In genomic region chr22:42646569-42647525, GRCh38 we compare ENCODE assay signal across 8 cellular contexts. TPM values are rescaled to one million over a fixed set of nuclear protein-coding genes. Genes with fewer than 3 reads are reported as not detected.
DNase-seq lines count a peak whose midpoint lies in the region; ATAC-seq, FAIRE-seq and TF ChIP-seq lines count a peak whose summit lies in the region.
"Had no signal": no experiment of that assay in that cellular context is flagged by ENCODE, and none has a peak within 500 bp of the region (broad histone marks: within the 10 kb centered on the region; RNA-seq: fewer than 3 reads in every experiment).

No MANE protein-coding gene starts in this region.

- peaks cover 3% of the 10 kb centered on the region; the same call in 1 of the 3 replicates for H3K36me3 ChIP-seq in K562 (ENCODE audit: control insufficient read depth, insufficient read depth, low read length)

- POLR2A ChIA-PET in K562 (lab: Yijun Ruan, JAX), result interaction anchor here (0.7 to 2.2 kb wide), 4 partner anchors 10 to 32 kb away, joined by 3 to 13 read pairs (median 3); partner anchors contain the start of gene POLDIP3

- H3K36me3 Mint-ChIP-seq in IgD-negative memory B cell, result peaks cover 3% of the 10 kb centered on the region

- TF ChIP-seq RAD21 in K562 (CRISPR knock-in tag; conservative IDR thresholded peaks at IDR 0.05 in 1 of 2, IDR thresholded peaks at IDR 0.05 in 1 of 2), result no peak

- H3K4me3 Mint-ChIP-seq in IgD-negative memory B cell, result peak overlapping the region; percentile 39 to 99 (median 64)

- no peak for TF ChIP-seq CTCF in K562 (IDR thresholded peaks at IDR 0.05 in 2 of 3, conservative IDR thresholded peaks at IDR 0.05 in 1 of 3; ENCODE audit: insufficient read depth in 2 of 3, low read depth in 1 of 3, low read length in 3 of 3)

- no peaks in the 10 kb centered on the region for H3K9me3 Mint-ChIP-seq in IgD-negative memory B cell

- H4K20me1 ChIP-seq in K562 (replicated peaks; ENCODE audit: control insufficient read depth, insufficient read depth, low read length), result peaks cover 16% of the 10 kb centered on the region

- peak; percentile 39 for TF ChIP-seq EP300 in K562 (IDR thresholded peaks at IDR 0.05; ENCODE audit: low read length)

- H3K9ac ChIP-seq in K562 (ENCODE audit: insufficient read depth in 1 of 2, low read depth in 2 of 2, low read length in 2 of 2), result peak overlapping the region; percentile 44 to 81

- H3K4me2 ChIP-seq in K562 (ENCODE audit: insufficient read depth, low read length), result peak overlapping the region; percentile 62

- peak overlapping the region; percentile 49; the same call in 2 of the 3 replicates for H3K27ac ChIP-seq in K562 (ENCODE audit: extremely low read depth, low read depth, low read length)
- H3K27ac ChIP-seq in substantia nigra (ENCODE audit: low read depth, low read length, poor library complexity, severe bottlenecking), result peak overlapping the region; percentile 79

- peak overlapping the region in 2 of 3 donors; percentile 42 to 88 for H3K27ac Mint-ChIP-seq in IgD-negative memory B cell

- no peaks in the 10 kb centered on the region for H3K9me3 ChIP-seq in K562 (replicated peaks; ENCODE audit: control insufficient read depth, insufficient read depth, low read depth, low read length)

- peaks cover 24 to 32% (median 28%) of the 10 kb centered on the region in 3 donors for H3K4me1 Mint-ChIP-seq in IgD-negative memory B cell

- BruUV-seq in K562 (replicated peaks; lab: Mats Ljungman, UMichigan), result no TSS peak

- no peak for TF ChIP-seq POLR2A in K562 (conservative IDR thresholded peaks at IDR 0.05)

- H3K4me1 ChIP-seq in K562 (replicated peaks in 1 of 2; ENCODE audit: control insufficient read depth in 2 of 2, insufficient read depth in 2 of 2, low read length in 2 of 2), result peaks cover 56 to 67% of the 10 kb centered on the region in 2 experiments

- DNase-seq in K562 (ENCODE audit: extremely low read depth in 1 of 4, low spot score in 3 of 4) (peak; percentile 68 to 80 (median 74)), left colon (peak; percentile 57 to 73), substantia nigra (lab: John Stamatoyannopoulos, UW) (peak in 2 of 49 donors; percentile 42 to 69)
- DNase-seq: NCI-H82 had no signal

- H3K27me3 Mint-ChIP-seq in IgD-negative memory B cell, result no peaks in the 10 kb centered on the region

- intact Hi-C loops in K562 (cut with micrococcal nuclease), result no loop called here
- intact Hi-C loops in left colon (cut with DNase I, micrococcal nuclease), result no loop called here

- CTCF ChIA-PET in K562 (lab: Yijun Ruan, JAX; ENCODE audit: low intra/inter-chr PET ratio), result no interaction called here

- FAIRE-seq in K562 (lab: Jason Lieb, UNC), result peak; percentile 89

- no peak overlapping the region for H3K4me3 ChIP-seq in K562

- in situ Hi-C loops in K562 (cut with MboI), result no loop called here

- H2AFZ ChIP-seq in K562 (ENCODE audit: low read depth, low read length), result no peak overlapping the region

- peak; percentile 68 for ATAC-seq in K562
- peak; percentile 15 for ATAC-seq in left colon
- ATAC-seq in GM21786 (IDR thresholded peaks at IDR 0.05; ENCODE audit: unreplicated experiment), result no peak
- no peak for ATAC-seq in HG02981 (IDR thresholded peaks at IDR 0.05; ENCODE audit: unreplicated experiment)
- no peak for ATAC-seq in HG02798 (IDR thresholded peaks at IDR 0.05; ENCODE audit: poor library complexity, unreplicated experiment)

- WGBS in K562 (ENCODE audit: insufficient coverage, low coverage, missing lambda C conversion rate), result 26% methylated on average over 9 of the region's 16 CpGs

- H3K27me3 ChIP-seq in K562 (ENCODE audit: control insufficient read depth in 2 of 2, insufficient read depth in 2 of 2, low read length in 2 of 2), result no peaks in the 10 kb centered on the region; a peak in 1 of 5 replicates

- peaks cover 66% of the 10 kb centered on the region for H3K79me2 ChIP-seq in K562 (ENCODE audit: control insufficient read depth, insufficient read depth, low read length)

- H3K9me1 ChIP-seq in K562 (ENCODE audit: control insufficient read depth, insufficient read depth, low read length), result peaks cover 2% of the 10 kb centered on the region

TF ChIP-seq in K562, 482 proteins besides CTCF, POLR2A, EP300 and RAD21 (continues in another document):
- TF ChIP-seq PYGO2 (tag; IDR thresholded peaks at IDR 0.05), result no peak
- no peak for TF ChIP-seq CEBPG (CRISPR knock-in tag; IDR thresholded peaks at IDR 0.05)
- no peak for TF ChIP-seq CEBPG (tag; conservative IDR thresholded peaks at IDR 0.05 in 1 of 2, IDR thresholded peaks at IDR 0.05 in 1 of 2)
- TF ChIP-seq RFX7 (CRISPR knock-in tag; IDR thresholded peaks at IDR 0.05), result no peak
- TF ChIP-seq SIN3A (IDR thresholded peaks at IDR 0.05; ENCODE audit: borderline replicate concordance in 2 of 2, control insufficient read depth in 1 of 2, low read depth in 2 of 2, low read length in 2 of 2), result no peak
- no peak for TF ChIP-seq ZNF668 (CRISPR knock-in tag; IDR thresholded peaks at IDR 0.05)
- TF ChIP-seq MYNN (IDR thresholded peaks at IDR 0.05), result 0 out of 2 replicates have a peak, but pooled peaks have one; percentile 56
- no peak for TF ChIP-seq MYNN (CRISPR knock-in tag; IDR thresholded peaks at IDR 0.05)
- TF ChIP-seq HMGN3 (IDR thresholded peaks at IDR 0.05; ENCODE audit: borderline replicate concordance, extremely low read depth, insufficient read length, low read depth, low read length), result no peak
- no peak for TF ChIP-seq MAFK (IDR thresholded peaks at IDR 0.05; ENCODE audit: low read length)

RNA-seq across cellular contexts. Expression of gene CYB5R3, which starts 2.3 kb away (rescaled TPM):
- 138 TPM for polyA plus RNA-seq in IgD-negative memory B cell
- 13.9 and 37.9 TPM in 2 replicates for total RNA-seq in K562 (2011; cell fraction: chromatin; rRNA removed; ENCODE audit: low replicate concordance)
- total RNA-seq in K562 (2011; cell fraction: nucleolus; rRNA removed), result 38.5 and 38.7 TPM in 2 replicates
- total RNA-seq in K562 (2011; cell fraction: nucleoplasm; rRNA removed), result 25.3 and 37.0 TPM in 2 replicates
- 28.7 and 43.2 TPM in 2 replicates for total RNA-seq in K562 (2014; rRNA removed)
- 10.9 and 13.5 TPM in 2 replicates for total RNA-seq in K562 (2014; rRNA removed; fragmentation: Illumina TruSeq; extraction: Trizol)
- total RNA-seq in K562 (2015; rRNA removed; fragmentation: Illumina TruSeq; extraction: Trizol), result 20.0 and 21.0 TPM in 2 replicates
- 66.7 and 66.8 TPM in 2 replicates for total RNA-seq in K562 (2021)
- 23.4 and 60.3 TPM in 2 replicates for polyA plus RNA-seq in K562 (2011; rRNA removed)
- 41.8 and 76.5 TPM in 2 replicates for polyA plus RNA-seq in K562 (2011; cell fraction: cytosol; rRNA removed)
- 21.3 and 28.1 TPM in 2 replicates for polyA plus RNA-seq in K562 (2011; cell fraction: nucleus; rRNA removed)
- 46.5 and 68.5 TPM in 2 replicates for polyA plus RNA-seq in K562 (2012)
- 59.2 and 83.9 TPM in 2 replicates for polyA plus RNA-seq in K562 (2014; fragmentation: Illumina TruSeq; extraction: Trizol)
- 1 to 10 TPM; 1.4 to 3.9 TPM for polyA plus RNA-seq in K562 (2014; fragmentation: Nextera tagmentation; extraction: Ambion mirVana)
- polyA plus RNA-seq in K562 (2014; rRNA removed), result 37.6 and 45.0 TPM in 2 replicates
- polyA minus RNA-seq in K562 (2011; rRNA and poly(A)+ RNA removed), result 21.7 and 21.8 TPM in 2 replicates
- polyA minus RNA-seq in K562 (2011; cell fraction: cytosol; rRNA and poly(A)+ RNA removed), result 30.6 and 64.6 TPM in 2 replicates
- polyA minus RNA-seq in K562 (2011; cell fraction: nucleus; rRNA and poly(A)+ RNA removed), result 7.7 and 11.7 TPM in 2 replicates
- 100 to 1,000 TPM; 157 to 192 TPM for total RNA-seq in left colon

RNA-seq across cellular contexts. Expression of gene ATP5MGL, which starts 6.4 kb away (rescaled TPM):
- polyA plus RNA-seq in IgD-negative memory B cell (0.51 TPM), K562 (2011; rRNA removed) (0.17 TPM in 1 of 2 replicates, not detected in the other), K562 (2014; fragmentation: Illumina TruSeq; extraction: Trizol) (not detected in 2 replicates), K562 (2014; fragmentation: Nextera tagmentation; extraction: Ambion mirVana) (under 1 TPM; 0.13 to 0.34 TPM), K562 (2014; rRNA removed) (0.09 TPM in 1 of 2 replicates, not detected in the other)
- total RNA-seq in K562 (2011; cell fraction: chromatin; rRNA removed; ENCODE audit: low replicate concordance), result 8.4 and 14.5 TPM in 2 replicates
- 6.3 and 6.8 TPM in 2 replicates for total RNA-seq in K562 (2011; cell fraction: nucleolus; rRNA removed)
- total RNA-seq in K562 (2011; cell fraction: nucleoplasm; rRNA removed), result 8.3 and 17.9 TPM in 2 replicates
- total RNA-seq in K562 (2014; rRNA removed) (not detected in 2 replicates), K562 (2014; rRNA removed; fragmentation: Illumina TruSeq; extraction: Trizol) (0.25 and 0.41 TPM in 2 replicates), K562 (2015; rRNA removed; fragmentation: Illumina TruSeq; extraction: Trizol) (0.25 and 0.38 TPM in 2 replicates), K562 (2021) (0.31 and 0.35 TPM in 2 replicates), left colon (under 1 TPM; 0.34 to 0.89 TPM)
- polyA plus RNA-seq in K562 (2011; cell fraction: cytosol; rRNA removed), result 0.12 TPM in 1 of 2 replicates, not detected in the other
- 0.36 and 0.37 TPM in 2 replicates for polyA plus RNA-seq in K562 (2011; cell fraction: nucleus; rRNA removed)
- not detected in 2 replicates for polyA plus RNA-seq in K562 (2012)
- polyA minus RNA-seq in K562 (2011; rRNA and poly(A)+ RNA removed), result 0.74 and 1.0 TPM in 2 replicates
- not detected in 2 replicates for polyA minus RNA-seq in K562 (2011; cell fraction: cytosol; rRNA and poly(A)+ RNA removed)
- polyA minus RNA-seq in K562 (2011; cell fraction: nucleus; rRNA and poly(A)+ RNA removed), result 0.44 and 0.67 TPM in 2 replicates

RNA-seq across cellular contexts. Expression of gene POLDIP3, which starts 32.2 kb away (rescaled TPM):
- polyA plus RNA-seq in IgD-negative memory B cell (78.2 TPM), K562 (2011; rRNA removed) (44.4 and 53.8 TPM in 2 replicates), K562 (2014; fragmentation: Illumina TruSeq; extraction: Trizol) (47.7 and 53.0 TPM in 2 replicates), K562 (2014; fragmentation: Nextera tagmentation; extraction: Ambion mirVana) (10 to 100 TPM; 14.3 to 22.3 TPM), K562 (2014; rRNA removed) (39.8 and 45.4 TPM in 2 replicates)
- total RNA-seq in K562 (2011; cell fraction: chromatin; rRNA removed; ENCODE audit: low replicate concordance), result 48.1 and 83.3 TPM in 2 replicates
- total RNA-seq in K562 (2011; cell fraction: nucleolus; rRNA removed), result 38.3 and 41.5 TPM in 2 replicates
- total RNA-seq in K562 (2011; cell fraction: nucleoplasm; rRNA removed), result 41.4 and 45.6 TPM in 2 replicates
- total RNA-seq in K562 (2014; rRNA removed) (24.9 and 39.1 TPM in 2 replicates), K562 (2014; rRNA removed; fragmentation: Illumina TruSeq; extraction: Trizol) (23.5 and 24.1 TPM in 2 replicates), K562 (2015; rRNA removed; fragmentation: Illumina TruSeq; extraction: Trizol) (25.5 and 26.3 TPM in 2 replicates), K562 (2021) (47.3 and 53.6 TPM in 2 replicates), left colon (10 to 100 TPM; 48.9 to 61.3 TPM)
- 32.6 and 35.2 TPM in 2 replicates for polyA plus RNA-seq in K562 (2011; cell fraction: cytosol; rRNA removed)
- 57.4 and 60.2 TPM in 2 replicates for polyA plus RNA-seq in K562 (2011; cell fraction: nucleus; rRNA removed)
- 44.3 and 46.7 TPM in 2 replicates for polyA plus RNA-seq in K562 (2012)
- 28.0 and 31.6 TPM in 2 replicates for polyA minus RNA-seq in K562 (2011; rRNA and poly(A)+ RNA removed)
- 18.9 and 27.0 TPM in 2 replicates for polyA minus RNA-seq in K562 (2011; cell fraction: cytosol; rRNA and poly(A)+ RNA removed)
- polyA minus RNA-seq in K562 (2011; cell fraction: nucleus; rRNA and poly(A)+ RNA removed), result 13.5 and 18.8 TPM in 2 replicates

Comparison
In these comparisons a context has a peak if more than half of its experiments do, and no peak if none do; other contexts are left out.
1. ATAC-seq: peak in K562 (single experiment) and left colon (single experiment); none in GM21786 (single experiment), HG02981 (single experiment) and HG02798 (single experiment).